ENCODE assay signal across 8 cellular contexts in the genomic region with DNA sequence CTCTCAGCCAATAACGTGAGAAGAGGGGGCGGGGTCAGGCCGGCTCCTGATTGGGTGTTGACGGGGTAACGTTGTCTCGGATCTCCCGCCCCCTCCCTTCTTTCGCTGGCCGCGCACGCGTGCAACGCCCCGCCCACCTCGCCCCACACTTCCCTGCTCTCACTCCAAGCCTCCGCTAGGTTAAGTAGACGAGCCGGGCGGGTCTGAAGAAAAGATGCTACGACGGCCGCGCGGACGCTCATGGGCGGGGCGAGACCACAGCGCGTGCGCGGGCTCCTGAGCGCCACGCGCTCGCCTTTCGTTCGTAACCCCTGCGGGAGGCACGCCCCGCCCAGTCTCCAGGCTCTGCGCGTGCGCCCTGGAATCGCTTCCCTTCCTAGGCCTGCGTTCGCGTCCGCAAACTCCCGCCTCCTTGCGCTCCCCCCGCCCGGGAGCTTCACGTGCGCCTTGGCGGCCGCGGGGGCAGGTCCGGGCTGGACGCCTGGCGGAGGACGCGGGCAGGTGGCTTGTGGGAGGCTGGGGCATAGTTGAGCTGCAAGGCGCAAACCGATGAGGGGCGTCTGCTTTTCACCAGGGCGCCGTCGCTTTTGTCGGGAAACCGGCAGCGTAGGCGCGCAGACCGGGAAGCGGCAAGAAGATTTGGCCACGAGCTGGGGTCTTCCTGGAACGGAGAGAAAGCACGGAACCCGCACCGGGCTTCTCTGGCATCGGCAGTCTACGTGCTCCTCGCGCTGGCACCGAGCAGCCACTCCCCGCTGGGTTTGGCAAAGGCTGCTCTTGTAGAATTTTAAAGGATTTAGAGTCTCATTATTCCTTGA. TPM values are rescaled to one million over a fixed set of nuclear protein-coding genes. Genes with fewer than 3 reads are reported as not detected.
DNase-seq lines count a peak whose midpoint lies in the region; ATAC-seq, FAIRE-seq and TF ChIP-seq lines count a peak whose summit lies in the region.

No MANE protein-coding gene starts in this region.

- peak overlapping the region; percentile 70 for H3K4me3 ChIP-seq in BE2C (ENCODE audit: low read depth, low read length)
- peak overlapping the region; percentile 86 to 89 for H3K4me3 ChIP-seq in kidney (ENCODE audit: low read length in 2 of 2)

- H3K36me3 ChIP-seq in BE2C, result peaks cover 3% of the 10 kb centered on the region; the same call in 1 of the 2 replicates
- peaks cover 0 to 5% of the 10 kb centered on the region in 2 donors for H3K36me3 ChIP-seq in kidney (ENCODE audit: control insufficient read depth in 1 of 2, insufficient read depth in 2 of 2, low read length in 2 of 2)

- ATAC-seq in HG03432 (IDR thresholded peaks at IDR 0.05; ENCODE audit: unreplicated experiment), result peak; percentile 86

- peak; percentile 92 for TF ChIP-seq POLR2A in GM19193 (IDR thresholded peaks at IDR 0.05; ENCODE audit: extremely low read depth, insufficient read depth, insufficient read length)

- TF ChIP-seq CTCF in BE2C (IDR thresholded peaks at IDR 0.05; ENCODE audit: low read depth, low read length) (peak; percentile 13; the same call in 1 of the 2 replicates), kidney (IDR thresholded peaks at IDR 0.05; ENCODE audit: borderline replicate concordance, extremely low read depth, insufficient read depth) (peak; percentile 9)

- H3K27ac ChIP-seq in kidney (ENCODE audit: low read depth in 2 of 2, low read length in 2 of 2), result peak overlapping the region; percentile 90 to 93

- H3K4me1 ChIP-seq in BE2C, result no peaks in the 10 kb centered on the region
- H3K4me1 ChIP-seq in kidney (ENCODE audit: control insufficient read depth in 1 of 2, insufficient read depth in 1 of 2, low read depth in 1 of 2, low read length in 2 of 2), result peaks cover 2 to 8% of the 10 kb centered on the region in 2 donors

- H3K27me3 ChIP-seq in BE2C, result no peaks in the 10 kb centered on the region

- DNase-seq in BE2C (peak; percentile 100), NCI-H460 (ENCODE audit: extremely low read depth, low read depth) (peak; percentile 97), cerebellum (ENCODE audit: low spot score) (peak; percentile 98), kidney (peak; percentile 100)
- DNase-seq in activated CD4-positive, alpha-beta T cell treated with anti-CD3 and anti-CD28 coated beads for 1 hour, result peak; percentile 99
- DNase-seq in stimulated activated CD4-positive, alpha-beta T cell treated with anti-CD3 and anti-CD28 coated beads, Interleukin-15, amount 100 ng/mL, for 1 hour (ENCODE audit: low read depth in 1 of 2, low spot score in 1 of 2), result peak; percentile 98 to 99

- H3K9ac ChIP-seq in kidney (ENCODE audit: low read length in 2 of 2), result peak overlapping the region; percentile 66 to 75

- FAIRE-seq in kidney (lab: Jason Lieb, UNC), result no peak

- intact Hi-C loops in kidney (cut with DNase I), result no loop called here

- H3K9me3 ChIP-seq in BE2C (no peaks in the 10 kb centered on the region), kidney (ENCODE audit: control insufficient read depth in 1 of 2, low read length in 2 of 2) (no peaks in the 10 kb centered on the region)

RNA-seq across cellular contexts. Expression of gene PGRMC2, which starts 0.5 kb away (rescaled TPM):
- 74.4 TPM for polyA plus RNA-seq in BE2C (2012; ENCODE audit: insufficient read depth, insufficient read length, low read depth)
- 19.9 and 21.2 TPM in 2 replicates for total RNA-seq in NCI-H460 (2014; rRNA removed; shearing (Covaris generic))
- polyA plus RNA-seq in NCI-H460 (2014; cell fraction: nucleus; rRNA removed), result 15.8 and 30.8 TPM in 2 replicates
- total RNA-seq in cerebellum (23.5 TPM), kidney (65.7 TPM)
- polyA plus RNA-seq in kidney (ENCODE audit: insufficient read depth, low read depth, low replicate concordance), result 70.0 TPM

Comparison
In these comparisons a context has a peak if more than half of its experiments do, and no peak if none do; other contexts are left out.
1. Peak in every context shown above with its lines: DNase-seq, ATAC-seq, H3K4me3 ChIP-seq and H3K27ac ChIP-seq.